18 cellular contexts compared by ENCODE assay signal in the genomic region with DNA sequence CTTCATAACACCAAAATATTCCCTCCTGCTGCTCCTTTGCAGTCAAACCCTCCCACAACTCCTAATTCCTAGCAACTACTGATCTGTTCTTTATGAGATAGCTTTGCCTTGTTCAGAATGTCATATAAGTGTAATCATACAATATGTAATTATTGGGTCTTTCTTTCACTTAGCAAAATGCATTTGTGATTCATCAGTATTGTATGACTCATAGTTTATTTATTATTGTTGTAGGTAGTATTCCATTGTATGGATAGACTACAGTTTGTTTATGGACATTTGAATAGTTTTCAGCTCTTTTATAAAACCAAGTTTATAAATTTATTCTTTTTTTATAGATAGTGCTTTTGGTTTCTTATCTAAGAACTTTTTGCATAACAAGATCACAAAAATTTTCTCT.
DNase-seq lines count a peak whose midpoint lies in the region; ATAC-seq and TF ChIP-seq lines count a peak whose summit lies in the region.
"Had no signal": no experiment of that assay in that cellular context is flagged by ENCODE, and none has a peak within 500 bp of the region (broad histone marks: within the 10 kb centered on the region; RNA-seq: fewer than 3 reads in every experiment).

No MANE protein-coding gene starts in this region.

- H3K27ac ChIP-seq in mammary epithelial cell (ENCODE audit: insufficient read depth, low read depth, low read length) (no peak overlapping the region), RWPE2 (ENCODE audit: poor library complexity, severe bottlenecking) (no peak overlapping the region), foreskin keratinocyte (no peak overlapping the region), osteoblast (ENCODE audit: low read depth, low read length) (no peak overlapping the region)
- H3K27ac ChIP-seq: BLaER1 treated with 17β-estradiol and CSF1 and Interleukin-3, amounts not matched to agents 10 nM and 100 nM had no signal

- H3K4me2 ChIP-seq in mammary epithelial cell (ENCODE audit: insufficient read depth, low read depth, low read length) (no peak overlapping the region), osteoblast (ENCODE audit: insufficient read depth, low read length) (no peak overlapping the region)
- H3K4me2 ChIP-seq: BLaER1 treated with 17β-estradiol and CSF1 and Interleukin-3, amounts not matched to agents 10 nM and 100 nM; GM23338 had no signal

- H3K79me2 ChIP-seq in mammary epithelial cell (ENCODE audit: insufficient read depth, low read length) = no peaks in the 10 kb centered on the region
- H3K79me2 ChIP-seq in osteoblast (ENCODE audit: insufficient read depth, low read length) = no peaks in the 10 kb centered on the region

- no peaks in the 10 kb centered on the region for H3K36me3 Mint-ChIP-seq in MCF 10A (ENCODE audit: insufficient read depth, unreplicated experiment)

- no peaks in the 10 kb centered on the region for H3K27me3 Mint-ChIP-seq in MCF 10A (ENCODE audit: insufficient read depth, unreplicated experiment)

- H2AFZ ChIP-seq in mammary epithelial cell (ENCODE audit: low read depth, low read length) = no peak overlapping the region
- H2AFZ ChIP-seq in osteoblast (ENCODE audit: low read length) = no peak overlapping the region
- H2AFZ ChIP-seq: GM23338 had no signal

- DNase-seq in mammary epithelial cell (peak; percentile 6), MCF 10A (ENCODE audit: unreplicated experiment) (no peak), RWPE2 (ENCODE audit: low spot score) (no peak), foreskin keratinocyte (no peak), HUDEP-2 (lab: John Stamatoyannopoulos, UW; ENCODE audit: unreplicated experiment in 76 of 76) (no peak), osteoblast (ENCODE audit: insufficient read length, low spot score, missing footprints) (no peak), kidney glomerular epithelial cell (lab: John Stamatoyannopoulos, UW) (no peak)
- DNase-seq: 8988T; ACHN; Calu3; CD4-positive, alpha-beta T cell; DMS 273 treated with DMSO at 0.1 percent for 48 hours; DMS79 treated with DMSO at 0.1 percent for 48 hours; EL; H7 had no signal

- no peak overlapping the region for H3K4me3 Mint-ChIP-seq in MCF 10A (ENCODE audit: unreplicated experiment)
- H3K4me3 Mint-ChIP-seq: CD4-positive, alpha-beta T cell; GM23338 had no signal

- H3K27ac Mint-ChIP-seq in MCF 10A (ENCODE audit: low read depth, unreplicated experiment) = no peak overlapping the region
- H3K27ac Mint-ChIP-seq: CD4-positive, alpha-beta T cell; GM23338 had no signal

- BruUV-seq in mammary epithelial cell (replicated peaks; lab: Mats Ljungman, UMichigan) (no TSS peak), MCF 10A (replicated peaks; lab: Mats Ljungman, UMichigan) (no TSS peak)

- ATAC-seq in RWPE2 (ENCODE audit: low read depth) (peak; percentile 80), foreskin keratinocyte (peak; percentile 65)
- ATAC-seq: GM23338, HepG2 had no signal

- dilution Hi-C loops in mammary epithelial cell (cut with HindIII; ENCODE audit: low sequenced_read_pairs) = no loop called here

- in situ Hi-C loops in mammary epithelial cell (cut with MboI; ENCODE audit: low sequenced_read_pairs in 2 of 2) = no loop called here

- H3K9me3 ChIP-seq in mammary epithelial cell (replicated peaks; ENCODE audit: insufficient read depth, low read length) = no peaks in the 10 kb centered on the region
- no peaks in the 10 kb centered on the region for H3K9me3 ChIP-seq in RWPE2 (ENCODE audit: severe bottlenecking)
- no peaks in the 10 kb centered on the region for H3K9me3 ChIP-seq in osteoblast (ENCODE audit: low read depth, low read length)
- H3K9me3 ChIP-seq: BLaER1 treated with 17β-estradiol and CSF1 and Interleukin-3, amounts not matched to agents 10 nM and 100 nM had no signal

- intact Hi-C loops in mammary epithelial cell (cut with micrococcal nuclease) = no loop called here
- intact Hi-C loops in MCF 10A (cut with micrococcal nuclease) = no loop called here

- H3K4me1 Mint-ChIP-seq in MCF 10A (ENCODE audit: insufficient read depth, unreplicated experiment) = peaks cover 8% of the 10 kb centered on the region

- CTCF ChIA-PET in mammary epithelial cell (lab: Charles Lee; ENCODE audit: low non-redundant PET) (interaction anchor here (0.6 kb wide), 1 partner anchor 21 kb away, joined by 6 read pairs; no protein-coding TSS in a partner anchor), MCF 10A (lab: Yijun Ruan, JAX) (no interaction called here)

- H3K4me1 ChIP-seq in mammary epithelial cell (ENCODE audit: insufficient read depth, low read length) = no peaks in the 10 kb centered on the region
- H3K4me1 ChIP-seq in RWPE2 (ENCODE audit: insufficient read depth, poor library complexity, severe bottlenecking) = peaks cover 4% of the 10 kb centered on the region
- no peaks in the 10 kb centered on the region for H3K4me1 ChIP-seq in foreskin keratinocyte
- H3K4me1 ChIP-seq in osteoblast (ENCODE audit: insufficient read depth, low read length) = no peaks in the 10 kb centered on the region
- H3K4me1 ChIP-seq: BLaER1 treated with 17β-estradiol and CSF1 and Interleukin-3, amounts not matched to agents 10 nM and 100 nM had no signal

- H3K36me3 ChIP-seq in mammary epithelial cell (ENCODE audit: insufficient read depth, low read length) = no peaks in the 10 kb centered on the region
- no peaks in the 10 kb centered on the region for H3K36me3 ChIP-seq in RWPE2 (ENCODE audit: low read depth)
- H3K36me3 ChIP-seq in osteoblast (ENCODE audit: insufficient read depth, low read length) = no peaks in the 10 kb centered on the region
- H3K36me3 ChIP-seq: BLaER1 treated with 17β-estradiol and CSF1 and Interleukin-3, amounts not matched to agents 10 nM and 100 nM had no signal

- no peak for TF ChIP-seq CTCF in mammary epithelial cell (conservative IDR thresholded peaks at IDR 0.05 in 1 of 2, IDR thresholded peaks at IDR 0.05 in 1 of 2; ENCODE audit: extremely low read depth in 1 of 2, insufficient read depth in 1 of 2, low read depth in 1 of 2, low read length in 2 of 2)
- TF ChIP-seq CTCF in MCF 10A (IDR thresholded peaks at IDR 0.05; ENCODE audit: unreplicated experiment) = no peak
- no peak for TF ChIP-seq CTCF in RWPE2 (IDR thresholded peaks at IDR 0.05; ENCODE audit: poor library complexity, severe bottlenecking)
- TF ChIP-seq CTCF in foreskin keratinocyte (conservative IDR thresholded peaks at IDR 0.05) = no peak
- no peak for TF ChIP-seq CTCF in osteoblast (IDR thresholded peaks at IDR 0.05; ENCODE audit: extremely low read depth, low read depth, low read length)

- no peak overlapping the region for H3K9ac ChIP-seq in mammary epithelial cell (ENCODE audit: insufficient read depth, low read length)
- H3K9ac ChIP-seq: BLaER1 treated with 17β-estradiol and CSF1 and Interleukin-3, amounts not matched to agents 10 nM and 100 nM had no signal

- H4K20me1 ChIP-seq in mammary epithelial cell (ENCODE audit: insufficient read depth, low read length) = no peaks in the 10 kb centered on the region
- H4K20me1 ChIP-seq in osteoblast (ENCODE audit: insufficient read depth, low read length) = no peaks in the 10 kb centered on the region
- H4K20me1 ChIP-seq: BLaER1 treated with 17β-estradiol and CSF1 and Interleukin-3, amounts not matched to agents 10 nM and 100 nM had no signal

- POLR2A ChIA-PET in MCF 10A (lab: Yijun Ruan, JAX) = interaction anchor here (1.1 to 1.4 kb wide), 2 partner anchors 29 to 507 kb away, joined by 3 to 4 read pairs; no protein-coding TSS in a partner anchor

- H3K9me3 Mint-ChIP-seq in MCF 10A (ENCODE audit: unreplicated experiment) = no peaks in the 10 kb centered on the region
- H3K9me3 Mint-ChIP-seq: GM23338 had no signal

- H3K4me3 ChIP-seq in mammary epithelial cell (replicated peaks in 1 of 3; ENCODE audit: insufficient read depth in 1 of 3, low read depth in 2 of 3, low read length in 3 of 3) = no peak overlapping the region
- H3K4me3 ChIP-seq in RWPE2 (ENCODE audit: severe bottlenecking) = no peak overlapping the region
- H3K4me3 ChIP-seq in osteoblast (ENCODE audit: insufficient read depth, low read length) = no peak overlapping the region
- H3K4me3 ChIP-seq: BLaER1 treated with 17β-estradiol and CSF1 and Interleukin-3, amounts not matched to agents 10 nM and 100 nM; GM23338 had no signal

- H3K27me3 ChIP-seq in mammary epithelial cell (ENCODE audit: insufficient read depth, low read length) = no peaks in the 10 kb centered on the region
- H3K27me3 ChIP-seq in RWPE2 (ENCODE audit: insufficient read depth, poor library complexity, severe bottlenecking) = no peaks in the 10 kb centered on the region
- H3K27me3 ChIP-seq in foreskin keratinocyte = no peaks in the 10 kb centered on the region
- H3K27me3 ChIP-seq in osteoblast (ENCODE audit: insufficient read depth, low read length) = no peaks in the 10 kb centered on the region
- H3K27me3 ChIP-seq: BLaER1 treated with 17β-estradiol and CSF1 and Interleukin-3, amounts not matched to agents 10 nM and 100 nM had no signal
